1 cellular context compared by ENCODE assay signal in the genomic region with DNA sequence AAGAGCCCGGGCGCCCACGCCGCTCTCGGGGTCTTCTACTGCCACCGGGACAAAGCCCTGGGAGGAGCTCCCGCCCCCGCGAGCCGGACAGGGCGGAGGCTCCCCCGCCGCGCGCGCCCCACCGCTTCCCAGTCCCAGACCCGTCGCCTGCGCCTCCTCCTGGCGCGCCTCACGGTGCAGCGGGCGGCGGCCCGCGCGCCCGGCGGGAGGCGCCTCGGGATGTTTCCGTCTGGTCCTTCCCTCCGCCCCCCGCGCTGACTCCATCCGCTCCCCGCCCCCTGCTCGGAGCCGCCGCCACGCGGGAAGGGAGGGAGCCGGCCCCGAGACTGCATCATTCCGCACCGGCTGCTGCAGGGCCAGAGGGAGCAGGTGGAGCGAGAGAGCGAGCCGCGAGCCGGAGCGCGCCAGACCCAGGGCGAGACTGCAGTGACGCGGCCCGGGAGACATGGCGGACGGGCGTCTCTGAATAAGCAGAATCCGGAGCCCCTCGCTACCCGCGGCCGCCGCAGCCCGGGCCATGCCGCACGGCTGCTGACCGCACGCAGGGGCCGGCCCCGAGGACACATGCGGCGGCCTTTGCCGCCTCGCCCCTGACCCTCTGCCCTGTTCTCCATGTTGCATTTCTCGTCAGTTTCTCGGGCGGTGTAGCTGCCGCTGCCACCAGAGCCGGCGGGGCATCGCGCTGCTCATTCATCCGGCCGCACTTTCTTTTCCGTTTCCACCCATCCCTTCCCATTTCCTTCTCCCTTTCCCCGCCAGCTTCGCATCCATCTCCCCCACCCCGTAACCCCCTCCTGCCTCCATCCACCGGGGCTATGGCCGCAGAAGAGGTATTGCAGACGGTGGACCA.
TF ChIP-seq lines count a peak whose summit lies in the region.

A gene (plus strand): TSS at position 331 of the 850 bp plus-strand sequence. CDS start 485 bp downstream, at position 816.

TF ChIP-seq in K562, 482 proteins besides CTCF, POLR2A, EP300 and RAD21 (continued from another document):
- TF ChIP-seq, protein P1, sequence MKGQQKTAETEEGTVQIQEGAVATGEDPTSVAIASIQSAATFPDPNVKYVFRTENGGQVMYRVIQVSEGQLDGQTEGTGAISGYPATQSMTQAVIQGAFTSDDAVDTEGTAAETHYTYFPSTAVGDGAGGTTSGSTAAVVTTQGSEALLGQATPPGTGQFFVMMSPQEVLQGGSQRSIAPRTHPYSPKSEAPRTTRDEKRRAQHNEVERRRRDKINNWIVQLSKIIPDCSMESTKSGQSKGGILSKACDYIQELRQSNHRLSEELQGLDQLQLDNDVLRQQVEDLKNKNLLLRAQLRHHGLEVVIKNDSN (CRISPR knock-in tag; IDR thresholded peaks at IDR 0.05): no peak
- TF ChIP-seq ZBTB7A (IDR thresholded peaks at IDR 0.05; ENCODE audit: borderline replicate concordance, control insufficient read depth, low read depth, low read length) (0 out of 2 replicates have a peak, but pooled peaks have one; percentile 13), FOXJ3 (CRISPR knock-in tag; IDR thresholded peaks at IDR 0.05) (no peak), ZNF133 (CRISPR knock-in tag; IDR thresholded peaks at IDR 0.05) (no peak), CREBBP (IDR thresholded peaks at IDR 0.05; ENCODE audit: low read depth, low read length) (no peak), ATF1 (CRISPR knock-in tag; IDR thresholded peaks at IDR 0.05) (no peak), ATF1 (tag; IDR thresholded peaks at IDR 0.05) (peak; percentile 87)
- TF ChIP-seq, protein P2, sequence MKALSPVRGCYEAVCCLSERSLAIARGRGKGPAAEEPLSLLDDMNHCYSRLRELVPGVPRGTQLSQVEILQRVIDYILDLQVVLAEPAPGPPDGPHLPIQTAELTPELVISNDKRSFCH (CRISPR knock-in tag; IDR thresholded peaks at IDR 0.05): no peak
- TF ChIP-seq, protein P2 (tag; IDR thresholded peaks at IDR 0.05): 0 out of 2 replicates have a peak, but pooled peaks have one; percentile 61
